Comparison of ENCODE assay signal across 8 cellular contexts in the genomic region with DNA sequence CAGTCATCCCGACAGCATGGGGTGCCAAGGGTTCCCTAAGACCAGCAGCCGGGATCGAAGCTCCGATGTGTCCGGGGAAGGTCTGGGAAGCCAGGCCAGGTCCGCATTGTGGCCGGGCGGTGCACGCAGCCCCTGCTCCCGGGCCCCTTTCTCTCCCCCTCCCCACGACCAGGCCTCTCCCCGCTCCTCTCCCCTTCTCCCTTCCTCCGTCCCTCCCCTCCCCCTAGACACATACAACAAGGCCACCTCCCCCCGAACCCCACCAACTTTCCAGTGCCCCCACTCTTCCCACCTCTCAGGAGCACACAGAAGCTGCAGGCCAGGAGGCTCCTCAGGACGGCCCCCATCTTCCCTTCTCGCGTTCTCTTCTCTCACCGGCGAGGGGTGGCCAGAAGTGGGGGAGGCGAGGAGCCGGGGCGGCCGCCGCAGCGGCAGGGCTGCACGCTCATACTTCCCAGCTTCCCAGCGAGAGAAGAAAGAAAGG. TPM values are rescaled to one million over a fixed set of nuclear protein-coding genes. Genes with fewer than 3 reads are reported as not detected.
DNase-seq lines count a peak whose midpoint lies in the region; ATAC-seq and TF ChIP-seq lines count a peak whose summit lies in the region.

No MANE protein-coding gene starts in this region.

- TF ChIP-seq CTCF in body of pancreas (IDR thresholded peaks at IDR 0.05): no peak
- TF ChIP-seq CTCF in suprapubic skin (IDR thresholded peaks at IDR 0.05): no peak

- POLR2A ChIA-PET in CD8-positive, alpha-beta memory T cell (lab: Charles Lee): no interaction called here

- H3K9me3 Mint-ChIP-seq in CD8-positive, alpha-beta memory T cell: peaks cover 0 to 6% (median 0%) of the 10 kb centered on the region in 5 donors

- no peaks in the 10 kb centered on the region for H3K36me3 Mint-ChIP-seq in CD8-positive, alpha-beta memory T cell

- peaks cover 15 to 25% (median 22%) of the 10 kb centered on the region in 3 donors for H3K4me1 Mint-ChIP-seq in CD8-positive, alpha-beta memory T cell

- WGBS in body of pancreas, 2 donors: 1 to 3% methylated on average over 14 to 26 of the region's 27 CpGs
- WGBS in suprapubic skin: under 1% methylated on average over 16 of the region's 27 CpGs

- H3K4me3 ChIP-seq in CD8-positive, alpha-beta memory T cell (ENCODE audit: low read length): peak overlapping the region; percentile 72
- H3K4me3 ChIP-seq in HUES48 (ENCODE audit: low read depth, low read length) (peak overlapping the region; percentile 92), body of pancreas (peak overlapping the region; percentile 63 to 77), suprapubic skin (peak overlapping the region; percentile 57)

- TF ChIP-seq EP300 in suprapubic skin (IDR thresholded peaks at IDR 0.05): no peak

- H3K27me3 ChIP-seq in CD8-positive, alpha-beta memory T cell (ENCODE audit: insufficient read depth, low read length, poor library complexity, severe bottlenecking): no peaks in the 10 kb centered on the region
- no peaks in the 10 kb centered on the region for H3K27me3 ChIP-seq in HUES48 (ENCODE audit: control insufficient read depth, insufficient read depth, low read length)
- no peaks in the 10 kb centered on the region for H3K27me3 ChIP-seq in body of pancreas
- no peaks in the 10 kb centered on the region for H3K27me3 ChIP-seq in suprapubic skin

- intact Hi-C loops in body of pancreas (cut with DNase I): no loop called here
- intact Hi-C loops in left colon (cut with DNase I, micrococcal nuclease): no loop called here

- peaks cover 28 to 49% of the 10 kb centered on the region in 2 donors for H3K27me3 Mint-ChIP-seq in CD8-positive, alpha-beta memory T cell

- no peaks in the 10 kb centered on the region for H3K9me3 ChIP-seq in CD8-positive, alpha-beta memory T cell (ENCODE audit: low read length)
- H3K9me3 ChIP-seq in HUES48 (ENCODE audit: control insufficient read depth, insufficient read depth, low read length) (no peaks in the 10 kb centered on the region), body of pancreas (no peaks in the 10 kb centered on the region), suprapubic skin (no peaks in the 10 kb centered on the region)

- H3K4me3 Mint-ChIP-seq in CD8-positive, alpha-beta memory T cell: peak overlapping the region; percentile 58 to 90 (median 82)

- DNase-seq in CD8-positive, alpha-beta memory T cell: no peak
- peak in 2 of 4 donors; percentile 24 to 37 for DNase-seq in body of pancreas
- peak in 1 of 2 donors; percentile 43 for DNase-seq in left colon
- no peak for DNase-seq in suprapubic skin (ENCODE audit: low spot score in 2 of 2)
- DNase-seq in globus pallidus (ENCODE audit: low spot score): no peak
- DNase-seq in activated gamma-delta T cell treated with Interleukin-2 at 50 U/mL for 16 hours: no peak

- TF ChIP-seq POLR2A in body of pancreas (IDR thresholded peaks at IDR 0.05) (no peak), suprapubic skin (IDR thresholded peaks at IDR 0.05) (no peak)

- H3K4me1 ChIP-seq in CD8-positive, alpha-beta memory T cell (ENCODE audit: insufficient read depth, low read length): peaks cover 21% of the 10 kb centered on the region
- H3K4me1 ChIP-seq in HUES48 (ENCODE audit: control insufficient read depth, insufficient read depth, low read length) (peaks cover 20% of the 10 kb centered on the region; the same call in 1 of the 2 replicates), body of pancreas (peaks cover 26% of the 10 kb centered on the region), suprapubic skin (peaks cover 31% of the 10 kb centered on the region)

- peak; percentile 9 for ATAC-seq in body of pancreas
- peak; percentile 11 for ATAC-seq in left colon
- ATAC-seq in HG03139 (IDR thresholded peaks at IDR 0.05; ENCODE audit: unreplicated experiment): no peak

- H3K27ac ChIP-seq in CD8-positive, alpha-beta memory T cell (ENCODE audit: low read depth, low read length): peak overlapping the region; percentile 3
- H3K27ac ChIP-seq in HUES48 (ENCODE audit: low read depth, low read length) (peak overlapping the region; percentile 97), body of pancreas (peak overlapping the region; percentile 98 to 99 (median 99)), suprapubic skin (peak overlapping the region; percentile 97)

- H3K27ac Mint-ChIP-seq in CD8-positive, alpha-beta memory T cell: no peak overlapping the region

- CTCF ChIA-PET in CD8-positive, alpha-beta memory T cell (lab: Charles Lee): no interaction called here

- peak overlapping the region; percentile 98 for H3K9ac ChIP-seq in HUES48 (ENCODE audit: low read depth, low read length)

- H3K36me3 ChIP-seq in CD8-positive, alpha-beta memory T cell (ENCODE audit: insufficient read depth, low read length): no peaks in the 10 kb centered on the region
- H3K36me3 ChIP-seq in HUES48 (ENCODE audit: control insufficient read depth, insufficient read depth, low read length): no peaks in the 10 kb centered on the region
- no peaks in the 10 kb centered on the region for H3K36me3 ChIP-seq in body of pancreas (replicated peaks in 1 of 2; ENCODE audit: insufficient read depth in 1 of 2, low read depth in 2 of 2)
- no peaks in the 10 kb centered on the region for H3K36me3 ChIP-seq in suprapubic skin

RNA-seq across cellular contexts. Expression of a gene that starts 0.4 kb away (rescaled TPM):
- total RNA-seq in CD8-positive, alpha-beta memory T cell: 1 to 10 TPM in 1 of 2 experiments, under 1 TPM in 1; 0.94 to 2.4 TPM
- polyA plus RNA-seq in CD8-positive, alpha-beta memory T cell: 0.12 TPM
- total RNA-seq in body of pancreas (10 to 100 TPM; 23.1 to 26.7 TPM), left colon (10 to 100 TPM; 31.2 to 32.7 TPM), suprapubic skin (10 to 100 TPM; 13.3 to 39.9 (median 33.9) TPM)

Comparison
In these comparisons a context has a peak if more than half of its experiments do, and no peak if none do; other contexts are left out.
1. H3K27ac ChIP-seq: peak in every context shown above with its lines; median percentile 99 in body of pancreas; 97 in HUES48; 97 in suprapubic skin; 3 in CD8-positive, alpha-beta memory T cell.
2. RNA of a gene that starts 0.4 kb away (total RNA-seq): 13.3 to 39.9 TPM in suprapubic skin, 31.2 to 32.7 TPM in left colon and 23.1 to 26.7 TPM in body of pancreas; 0.94 to 2.4 TPM in CD8-positive, alpha-beta memory T cell; every median in the first group is over 4 times any median in the second.
3. Peak in every context shown above with its lines, with median percentiles within 50 percentile points of each other: H3K4me3 ChIP-seq.